Comparison of ENCODE assay signal across 1 cellular context in genomic region chr12:131604859-131605258, GRCh38.
TF ChIP-seq lines count a peak whose summit lies in the region.

No MANE protein-coding gene starts in this region.

TF ChIP-seq in GM12878, 131 proteins besides CTCF, POLR2A, EP300 and RAD21:
- TF ChIP-seq KLF5 (IDR thresholded peaks at IDR 0.05; ENCODE audit: partially characterized antibody) (no peak), PKNOX1 (IDR thresholded peaks at IDR 0.05) (0 out of 2 replicates have a peak, but pooled peaks have one; percentile 38)
